Comparison of ENCODE assay signal across 1 cellular context in the genomic region with DNA sequence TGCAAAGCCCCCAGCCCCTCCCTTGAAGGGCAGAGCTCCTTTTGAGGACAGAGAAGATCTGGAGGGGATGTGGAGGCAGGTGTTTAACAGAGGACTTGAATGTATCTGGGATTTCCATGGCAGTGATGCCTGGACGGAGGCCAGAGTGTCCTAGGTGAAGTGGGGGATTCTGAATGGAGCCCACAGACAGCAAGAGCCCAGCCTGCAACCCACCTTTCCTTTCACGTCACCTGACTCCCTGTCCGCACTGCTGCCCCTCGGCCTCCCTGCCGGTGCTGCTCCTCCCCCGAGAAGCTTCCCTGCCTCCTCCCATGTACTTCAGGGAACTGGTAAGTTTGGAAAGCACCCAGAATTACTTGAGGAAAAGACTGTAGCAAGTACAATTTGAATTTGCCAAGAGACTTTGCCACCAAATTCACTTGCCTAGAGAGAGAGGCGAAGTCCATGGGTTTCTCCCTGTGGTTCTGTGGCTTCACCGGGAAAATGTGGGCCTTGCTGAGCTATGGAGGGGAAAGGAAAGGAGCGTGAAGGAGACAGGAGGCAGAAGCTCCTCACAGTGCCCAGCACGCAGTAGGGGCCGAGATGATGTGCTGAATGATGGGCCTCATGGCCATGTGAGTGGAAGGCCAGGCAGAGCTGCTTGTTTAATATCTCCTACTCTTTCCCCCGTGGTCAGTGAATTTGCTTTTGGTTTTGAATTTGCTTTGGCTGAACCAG.
TF ChIP-seq lines count a peak whose summit lies in the region.

No MANE protein-coding gene starts in this region.

TF ChIP-seq in GM23338, 12 proteins besides CTCF, POLR2A, EP300 and RAD21 (continued from another document):
- TF ChIP-seq CREB1 (CRISPR knock-in tag; IDR thresholded peaks at IDR 0.05; ENCODE audit: low read depth) = no peak
- TF ChIP-seq EZH2phosphoT487 (IDR thresholded peaks at IDR 0.05; ENCODE audit: unreplicated experiment) = no peak
- no peak for TF ChIP-seq STAT1 (IDR thresholded peaks at IDR 0.05; ENCODE audit: unreplicated experiment)
